Comparison of ENCODE assay signal across 9 cellular contexts in the genomic region with DNA sequence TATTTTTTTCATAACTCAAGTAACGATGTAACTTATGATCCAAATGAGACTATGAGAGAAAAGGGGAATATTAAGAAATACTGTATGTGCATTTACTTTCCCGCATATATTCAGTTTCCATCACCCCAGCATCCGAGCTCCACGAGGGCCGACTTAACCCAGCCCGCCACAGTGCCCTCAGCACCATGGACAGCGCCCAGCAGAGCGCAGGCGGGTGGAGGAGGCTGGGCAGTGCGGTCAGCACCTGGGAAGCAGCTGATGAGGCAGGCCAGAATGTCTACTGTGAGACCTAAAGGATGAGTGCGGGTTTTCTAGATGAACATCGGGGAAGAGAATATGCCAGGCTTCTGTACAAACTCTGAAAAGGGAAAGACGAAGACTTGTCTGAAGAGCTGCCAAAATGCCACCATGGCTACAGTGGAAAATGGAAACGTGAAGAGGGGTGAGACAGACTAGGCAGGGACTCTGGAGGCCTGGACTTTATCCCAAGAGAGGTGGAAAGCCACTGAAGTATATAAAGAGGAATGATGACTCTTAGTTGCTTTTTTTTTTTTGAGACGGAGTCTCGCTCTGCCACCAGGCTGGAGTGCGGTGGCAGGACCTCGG. TPM values are rescaled to one million over a fixed set of nuclear protein-coding genes. Genes with fewer than 3 reads are reported as not detected.
DNase-seq lines count a peak whose midpoint lies in the region; ATAC-seq, FAIRE-seq and TF ChIP-seq lines count a peak whose summit lies in the region.
"Had no signal": no experiment of that assay in that cellular context is flagged by ENCODE, and none has a peak within 500 bp of the region (broad histone marks: within the 10 kb centered on the region; RNA-seq: fewer than 3 reads in every experiment).

No MANE protein-coding gene starts in this region.

- POLR2A ChIA-PET in K562 (lab: Yijun Ruan, JAX): interaction anchor here (0.6 kb wide), 1 partner anchor 23 kb away, joined by 3 read pairs; no protein-coding TSS in a partner anchor

- no peaks in the 10 kb centered on the region for H3K9me1 ChIP-seq in K562 (ENCODE audit: control insufficient read depth, insufficient read depth, low read length)

- peak; percentile 94 for ATAC-seq in K562
- ATAC-seq in GM21528 (IDR thresholded peaks at IDR 0.05; ENCODE audit: low FRiP score, unreplicated experiment): no peak
- no peak for ATAC-seq in GM21526 (IDR thresholded peaks at IDR 0.05; ENCODE audit: low FRiP score, unreplicated experiment)

- in situ Hi-C loops in K562 (cut with MboI): no loop called here

- no peaks in the 10 kb centered on the region for H3K9me3 ChIP-seq in K562 (replicated peaks; ENCODE audit: control insufficient read depth, insufficient read depth, low read depth, low read length)
- H3K9me3 ChIP-seq: breast epithelium had no signal

- no peak overlapping the region for H3K4me2 ChIP-seq in K562 (ENCODE audit: insufficient read depth, low read length)

- no peak overlapping the region for H3K9ac ChIP-seq in K562 (ENCODE audit: insufficient read depth in 1 of 2, low read depth in 2 of 2, low read length in 2 of 2)

- 9% methylated on average over 17 of the region's 18 CpGs for WGBS in K562 (ENCODE audit: insufficient coverage, low coverage, missing lambda C conversion rate)

- peak; percentile 79 for FAIRE-seq in K562 (lab: Jason Lieb, UNC)

- TF ChIP-seq RAD21 in K562 (CRISPR knock-in tag; conservative IDR thresholded peaks at IDR 0.05 in 1 of 2, IDR thresholded peaks at IDR 0.05 in 1 of 2): peak in 1 of 2 experiments; percentile 16; a peak in 1 of 4 replicates

- H3K36me3 ChIP-seq in K562 (ENCODE audit: control insufficient read depth, insufficient read depth, low read length): no peaks in the 10 kb centered on the region
- no peaks in the 10 kb centered on the region for H3K36me3 ChIP-seq in kidney epithelial cell (ENCODE audit: control insufficient read depth, insufficient read depth, low read length)
- H3K36me3 ChIP-seq: breast epithelium had no signal

- peak; percentile 60 for DNase-seq in EH (ENCODE audit: low read depth)
- peak; percentile 53 for DNase-seq in RPMI7951 (ENCODE audit: low read depth)
- peak; percentile 68 to 82 (median 75) for DNase-seq in K562 (ENCODE audit: extremely low read depth in 1 of 4, low spot score in 3 of 4)
- peak; percentile 18 for DNase-seq in kidney epithelial cell (ENCODE audit: low read depth)
- DNase-seq in stimulated activated CD8-positive, alpha-beta memory T cell treated with anti-CD3 and anti-CD28 coated beads, Interleukin-12 subunit alpha, Interleukin-12 subunit beta, amount 100 ng/mL, for 1 hour (ENCODE audit: low read depth): peak; percentile 2
- no peak for DNase-seq in NCI-H345 treated with DMSO at 0.1 percent for 48 hours (lab: John Stamatoyannopoulos, UW; ENCODE audit: unreplicated experiment)

- H3K4me1 ChIP-seq in K562 (replicated peaks in 1 of 2; ENCODE audit: control insufficient read depth in 2 of 2, insufficient read depth in 2 of 2, low read length in 2 of 2): 0 out of 5 replicates have a peak, but pooled peaks cover 0 to 2% of the 10 kb centered on the region in 2 experiments
- H3K4me1 ChIP-seq: breast epithelium had no signal

- peaks cover 2 to 26% of the 10 kb centered on the region in 2 experiments; a peak in 4 of 5 replicates for H3K27me3 ChIP-seq in K562 (ENCODE audit: control insufficient read depth in 2 of 2, insufficient read depth in 2 of 2, low read length in 2 of 2)
- H3K27me3 ChIP-seq in kidney epithelial cell (ENCODE audit: control insufficient read depth, insufficient read depth, low read length): peaks cover 3% of the 10 kb centered on the region

- TF ChIP-seq EP300 in K562 (IDR thresholded peaks at IDR 0.05; ENCODE audit: low read length): no peak

- H4K20me1 ChIP-seq in K562 (replicated peaks; ENCODE audit: control insufficient read depth, insufficient read depth, low read length): no peaks in the 10 kb centered on the region

- CTCF ChIA-PET in K562 (lab: Yijun Ruan, JAX; ENCODE audit: low intra/inter-chr PET ratio): no interaction called here

- TF ChIP-seq POLR2A in K562 (conservative IDR thresholded peaks at IDR 0.05): no peak

- intact Hi-C loops in K562 (cut with micrococcal nuclease): no loop called here

- no TSS peak for BruUV-seq in K562 (replicated peaks; lab: Mats Ljungman, UMichigan)

- H2AFZ ChIP-seq in K562 (ENCODE audit: low read depth, low read length): no peak overlapping the region

- TF ChIP-seq CTCF in K562 (IDR thresholded peaks at IDR 0.05 in 2 of 3, conservative IDR thresholded peaks at IDR 0.05 in 1 of 3; ENCODE audit: insufficient read depth in 2 of 3, low read depth in 1 of 3, low read length in 3 of 3): no peak
- TF ChIP-seq CTCF in kidney epithelial cell (IDR thresholded peaks at IDR 0.05; ENCODE audit: insufficient read depth, low read length, poor library complexity, severe bottlenecking): no peak

- H3K4me3 ChIP-seq in K562: no peak overlapping the region
- no peak overlapping the region for H3K4me3 ChIP-seq in kidney epithelial cell (ENCODE audit: low read depth, low read length)
- H3K4me3 ChIP-seq: breast epithelium had no signal

- H3K27ac ChIP-seq in K562 (ENCODE audit: extremely low read depth, low read depth, low read length): no peak overlapping the region
- H3K27ac ChIP-seq: breast epithelium had no signal

- H3K79me2 ChIP-seq in K562 (ENCODE audit: control insufficient read depth, insufficient read depth, low read length): no peaks in the 10 kb centered on the region

TF ChIP-seq in K562, 482 proteins besides CTCF, POLR2A, EP300 and RAD21 (continues in another document):
- TF ChIP-seq RFX1 (IDR thresholded peaks at IDR 0.05): no peak
- no peak for TF ChIP-seq ZNF280B (CRISPR knock-in tag; IDR thresholded peaks at IDR 0.05)
- peak; percentile 42; the same call in 1 of the 2 replicates for TF ChIP-seq STAG1 (CRISPR knock-in tag; IDR thresholded peaks at IDR 0.05; ENCODE audit: borderline replicate concordance)

RNA-seq across cellular contexts. Expression of gene MED27, which starts 34.5 kb away (rescaled TPM):
- total RNA-seq in RPMI7951 (2014; rRNA removed; shearing (Covaris generic)): 34.1 and 37.7 TPM in 2 replicates
- 26.4 and 33.2 TPM in 2 replicates for total RNA-seq in K562 (2011; cell fraction: chromatin; rRNA removed; ENCODE audit: low replicate concordance)
- 24.2 and 24.8 TPM in 2 replicates for total RNA-seq in K562 (2011; cell fraction: nucleolus; rRNA removed)
- total RNA-seq in K562 (2011; cell fraction: nucleoplasm; rRNA removed): 25.0 and 27.9 TPM in 2 replicates
- total RNA-seq in K562 (2014; rRNA removed): 27.2 and 35.8 TPM in 2 replicates
- total RNA-seq in K562 (2014; rRNA removed; fragmentation: Illumina TruSeq; extraction: Trizol): 24.0 and 25.2 TPM in 2 replicates
- total RNA-seq in K562 (2015; rRNA removed; fragmentation: Illumina TruSeq; extraction: Trizol): 28.9 and 29.7 TPM in 2 replicates
- 36.1 and 38.5 TPM in 2 replicates for total RNA-seq in K562 (2021)
- polyA plus RNA-seq in K562 (2011; rRNA removed): 40.8 and 47.9 TPM in 2 replicates
- polyA plus RNA-seq in K562 (2011; cell fraction: cytosol; rRNA removed): 56.7 and 69.0 TPM in 2 replicates
- 21.8 and 22.7 TPM in 2 replicates for polyA plus RNA-seq in K562 (2011; cell fraction: nucleus; rRNA removed)
- 42.0 and 45.2 TPM in 2 replicates for polyA plus RNA-seq in K562 (2012)
- polyA plus RNA-seq in K562 (2014; fragmentation: Illumina TruSeq; extraction: Trizol): 43.1 and 44.5 TPM in 2 replicates
- polyA plus RNA-seq in K562 (2014; fragmentation: Nextera tagmentation; extraction: Ambion mirVana): 10 to 100 TPM; 73.3 to 91.0 TPM
- polyA plus RNA-seq in K562 (2014; rRNA removed): 24.4 and 28.2 TPM in 2 replicates
- 51.5 and 71.0 TPM in 2 replicates for polyA minus RNA-seq in K562 (2011; rRNA and poly(A)+ RNA removed)
- polyA minus RNA-seq in K562 (2011; cell fraction: cytosol; rRNA and poly(A)+ RNA removed): 19.9 and 29.0 TPM in 2 replicates
- 16.2 and 22.0 TPM in 2 replicates for polyA minus RNA-seq in K562 (2011; cell fraction: nucleus; rRNA and poly(A)+ RNA removed)
- total RNA-seq in kidney epithelial cell: 27.7 and 34.5 TPM in 2 replicates

RNA-seq across cellular contexts. Expression of gene NTNG2, which starts 47.7 kb away (rescaled TPM):
- total RNA-seq in RPMI7951 (2014; rRNA removed; shearing (Covaris generic)): 0.36 and 1.6 TPM in 2 replicates
- total RNA-seq in K562 (2011; cell fraction: chromatin; rRNA removed; ENCODE audit: low replicate concordance): 0.65 TPM in 1 of 2 replicates, not detected in the other
- 0.13 and 0.67 TPM in 2 replicates for total RNA-seq in K562 (2011; cell fraction: nucleolus; rRNA removed)
- total RNA-seq in K562 (2011; cell fraction: nucleoplasm; rRNA removed): 0.07 and 2.3 TPM in 2 replicates
- total RNA-seq in K562 (2014; rRNA removed) (not detected in 2 replicates), K562 (2014; rRNA removed; fragmentation: Illumina TruSeq; extraction: Trizol) (not detected in 2 replicates), K562 (2015; rRNA removed; fragmentation: Illumina TruSeq; extraction: Trizol) (not detected in 2 replicates), K562 (2021) (0.09 and 0.42 TPM in 2 replicates), kidney epithelial cell (0.42 and 0.89 TPM in 2 replicates)
- polyA plus RNA-seq in K562 (2011; rRNA removed) (0.11 TPM in 1 of 2 replicates, not detected in the other), K562 (2014; fragmentation: Illumina TruSeq; extraction: Trizol) (not detected in 2 replicates), K562 (2014; fragmentation: Nextera tagmentation; extraction: Ambion mirVana) (not detected), K562 (2014; rRNA removed) (0.01 TPM in 1 of 2 replicates, not detected in the other)
- 0.19 and 2.2 TPM in 2 replicates for polyA plus RNA-seq in K562 (2011; cell fraction: cytosol; rRNA removed)
- polyA plus RNA-seq in K562 (2011; cell fraction: nucleus; rRNA removed): 0.03 and 0.30 TPM in 2 replicates
- polyA plus RNA-seq in K562 (2012): 0.11 and 0.25 TPM in 2 replicates
- polyA minus RNA-seq in K562 (2011; rRNA and poly(A)+ RNA removed): not detected in 2 replicates
- not detected in 2 replicates for polyA minus RNA-seq in K562 (2011; cell fraction: cytosol; rRNA and poly(A)+ RNA removed)
- polyA minus RNA-seq in K562 (2011; cell fraction: nucleus; rRNA and poly(A)+ RNA removed): 0.40 TPM in 1 of 2 replicates, not detected in the other
